ENCODE assay signal across 23 cellular contexts in the genomic region with DNA sequence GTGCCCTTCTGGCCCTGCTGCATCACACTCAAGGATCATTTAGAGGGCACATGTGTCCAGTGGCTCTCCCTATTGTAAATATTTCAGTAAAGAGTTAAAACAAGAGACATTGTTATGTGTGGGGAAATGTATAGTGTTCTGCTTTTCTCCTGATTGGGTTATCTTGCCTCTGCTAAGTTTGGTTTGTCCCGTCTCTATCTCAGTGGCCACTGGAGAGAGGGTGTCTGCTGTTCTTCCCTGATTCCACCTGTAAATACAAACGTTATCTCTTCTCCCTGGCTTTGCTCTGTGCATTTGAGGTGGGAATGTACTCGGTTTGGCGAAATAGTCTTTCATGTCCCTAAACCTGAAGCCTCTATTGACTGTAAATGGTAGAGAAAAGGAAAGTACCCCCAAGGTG. TPM values are rescaled to one million over a fixed set of nuclear protein-coding genes. Genes with fewer than 3 reads are reported as not detected.
A peak's percentile ranks its signal among the peaks of the same experiment; 100 is the strongest.
DNase-seq lines count a peak whose midpoint lies in the region.
"Had no signal": no experiment of that assay in that cellular context is flagged by ENCODE, and none has a peak within 500 bp of the region (broad histone marks: within the 10 kb centered on the region; RNA-seq: fewer than 3 reads in every experiment).

No MANE protein-coding gene starts in this region.

- POLR2A ChIA-PET in activated CD4-positive, alpha-beta memory T cell treated with anti-CD3 and anti-CD28 coated beads, Interleukin-2, amount 10 ng/mL, durations not matched to agents 7 days and 5 days (lab: Charles Lee): interaction anchor here (2.0 to 8.4 kb wide), 2 partner anchors 9 to 15 kb away, joined by 10 to 124 read pairs; partner anchors contain the start of gene ATF4

- peaks cover 53% of the 10 kb centered on the region for H3K79me1 ChIP-seq in mesenchymal stem cell (replicated peaks; ENCODE audit: low read length, poor library complexity, severe bottlenecking)

- H2AK5ac ChIP-seq in mesenchymal stem cell (ENCODE audit: low read length, severe bottlenecking): no peak overlapping the region

- H3K4me2 ChIP-seq in mesenchymal stem cell (ENCODE audit: low read length, poor library complexity, severe bottlenecking): no peak overlapping the region
- H3K4me2 ChIP-seq: GM23338 had no signal

- no peaks in the 10 kb centered on the region for H3K27me3 ChIP-seq in mesenchymal stem cell (ENCODE audit: control insufficient read depth in 1 of 2, insufficient read depth in 1 of 2, low read length in 2 of 2)

- no peak overlapping the region for H3K18ac ChIP-seq in mesenchymal stem cell (ENCODE audit: low read depth in 1 of 2, low read length in 2 of 2)

- WGBS in mesenchymal stem cell: 97% methylated on average over 4 of the region's 4 CpGs

- H3K4me1 ChIP-seq in mesenchymal stem cell (ENCODE audit: control insufficient read depth, insufficient read depth, low read depth, low read length): peaks cover 6% of the 10 kb centered on the region

- no peak overlapping the region for H3K14ac ChIP-seq in mesenchymal stem cell (ENCODE audit: low read length in 2 of 2)

- H3K27ac Mint-ChIP-seq in activated T-cell treated with anti-CD3 and anti-CD28 coated beads, Interleukin-2, amount 50 U/mL, for 24 hours: peak overlapping the region; percentile 83
- peak overlapping the region; percentile 55 for H3K27ac Mint-ChIP-seq in activated CD4-positive, alpha-beta memory T cell treated with anti-CD3 and anti-CD28 coated beads, Interleukin-2, amount 10 ng/mL, durations not matched to agents 7 days and 5 days
- H3K27ac Mint-ChIP-seq: B cell, GM23338 had no signal

- CTCF ChIA-PET in activated CD4-positive, alpha-beta memory T cell treated with anti-CD3 and anti-CD28 coated beads, Interleukin-2, amount 10 ng/mL, durations not matched to agents 7 days and 5 days (lab: Charles Lee): interaction anchor here (1.0 to 1.3 kb wide), 2 partner anchors 8 to 12 kb away, joined by 4 read pairs; no protein-coding TSS in a partner anchor

- H2BK12ac ChIP-seq in mesenchymal stem cell (ENCODE audit: low read length in 2 of 2): no peak overlapping the region

- no peak overlapping the region for H3K4me3 ChIP-seq in mesenchymal stem cell (ENCODE audit: insufficient read depth in 1 of 2, low read depth in 1 of 2, low read length in 2 of 2)
- H3K4me3 ChIP-seq: GM12878, GM23338 had no signal

- no peak overlapping the region for H3K4me3 Mint-ChIP-seq in activated T-cell treated with anti-CD3 and anti-CD28 coated beads, Interleukin-2, amount 50 U/mL, for 24 hours
- H3K4me3 Mint-ChIP-seq in activated CD4-positive, alpha-beta memory T cell treated with anti-CD3 and anti-CD28 coated beads, Interleukin-2, amount 10 ng/mL, durations not matched to agents 7 days and 5 days: no peak overlapping the region
- H3K4me3 Mint-ChIP-seq: B cell; CD4-positive, alpha-beta memory T cell; GM23338 had no signal

- no peak overlapping the region for H4K8ac ChIP-seq in mesenchymal stem cell (ENCODE audit: low read length)

- H3K9me3 ChIP-seq in mesenchymal stem cell (ENCODE audit: control insufficient read depth, low read length): no peaks in the 10 kb centered on the region

- H3K27ac ChIP-seq in mesenchymal stem cell (ENCODE audit: low read length, poor library complexity, severe bottlenecking): no peak overlapping the region

- H3K9me3 Mint-ChIP-seq in activated T-cell treated with anti-CD3 and anti-CD28 coated beads, Interleukin-2, amount 50 U/mL, for 24 hours: no peaks in the 10 kb centered on the region
- H3K9me3 Mint-ChIP-seq in activated CD4-positive, alpha-beta memory T cell treated with anti-CD3 and anti-CD28 coated beads, Interleukin-2, amount 10 ng/mL, durations not matched to agents 7 days and 5 days: no peaks in the 10 kb centered on the region
- H3K9me3 Mint-ChIP-seq: CD4-positive, alpha-beta memory T cell; GM23338 had no signal

- peaks cover 93% of the 10 kb centered on the region for H3K36me3 Mint-ChIP-seq in activated T-cell treated with anti-CD3 and anti-CD28 coated beads, Interleukin-2, amount 50 U/mL, for 24 hours (ENCODE audit: low read depth)
- H3K36me3 Mint-ChIP-seq in activated CD4-positive, alpha-beta memory T cell treated with anti-CD3 and anti-CD28 coated beads, Interleukin-2, amount 10 ng/mL, durations not matched to agents 7 days and 5 days (ENCODE audit: low read depth): peaks cover 76% of the 10 kb centered on the region

- no peak overlapping the region for H2AFZ ChIP-seq in mesenchymal stem cell (ENCODE audit: low read depth, low read length)
- H2AFZ ChIP-seq: GM23338 had no signal

- peaks cover 76 to 88% of the 10 kb centered on the region in 2 experiments for H3K36me3 ChIP-seq in mesenchymal stem cell (ENCODE audit: control insufficient read depth in 1 of 2, insufficient read depth in 2 of 2, low read depth in 1 of 2, low read length in 2 of 2)

- no peak for DNase-seq in activated T-cell treated with anti-CD3 and anti-CD28 coated beads, Interleukin-2, amount 50 U/mL, for 24 hours
- DNase-seq in activated T-cell treated with anti-CD3 and anti-CD28 coated beads for 4 hours: no peak
- no peak for DNase-seq in activated CD4-positive, alpha-beta memory T cell treated with anti-CD3 and anti-CD28 coated beads, Interleukin-2, amount 10 ng/mL, durations not matched to agents 7 days and 5 days
- DNase-seq in mesenchymal stem cell: no peak
- DNase-seq in NCI-H2081 treated with DMSO at 0.1 percent for 48 hours (lab: John Stamatoyannopoulos, UW): no peak
- DNase-seq in inferior parietal cortex (ENCODE audit: extremely low spot score): no peak
- no peak for DNase-seq in NCI-H1930 (lab: John Stamatoyannopoulos, UW)
- DNase-seq: Calu3; CD4-positive, alpha-beta memory T cell; DMS53; EL; HCEC 1CT; KBM-7; MV-4-11; NCI-H187; NCI-H226; NCI-H524; PC-3; RPMI8226; SHP77 treated with DMSO at 0.1 percent for 48 hours had no signal

- H2BK120ac ChIP-seq in mesenchymal stem cell (ENCODE audit: low read depth, low read length): no peak overlapping the region

- no peak overlapping the region for H2BK15ac ChIP-seq in mesenchymal stem cell (ENCODE audit: low read depth, poor library complexity, severe bottlenecking)

- no peak overlapping the region for H2BK5ac ChIP-seq in mesenchymal stem cell (ENCODE audit: low read depth, low read length, poor library complexity, severe bottlenecking)

- no peaks in the 10 kb centered on the region for H3K27me3 Mint-ChIP-seq in activated T-cell treated with anti-CD3 and anti-CD28 coated beads, Interleukin-2, amount 50 U/mL, for 24 hours
- H3K27me3 Mint-ChIP-seq in activated CD4-positive, alpha-beta memory T cell treated with anti-CD3 and anti-CD28 coated beads, Interleukin-2, amount 10 ng/mL, durations not matched to agents 7 days and 5 days: no peaks in the 10 kb centered on the region
- H3K27me3 Mint-ChIP-seq: B cell; CD4-positive, alpha-beta memory T cell had no signal

- no peak overlapping the region for H3K23ac ChIP-seq in mesenchymal stem cell (ENCODE audit: low read length in 2 of 2)

- H3K9ac ChIP-seq in mesenchymal stem cell (ENCODE audit: low read length): peak overlapping the region; percentile 35

- no peak overlapping the region for H3K4ac ChIP-seq in mesenchymal stem cell (ENCODE audit: low read depth in 1 of 2, low read length in 2 of 2)

- H4K91ac ChIP-seq in mesenchymal stem cell (ENCODE audit: low read length): no peak overlapping the region

- peaks cover 48% of the 10 kb centered on the region for H3K4me1 Mint-ChIP-seq in activated T-cell treated with anti-CD3 and anti-CD28 coated beads, Interleukin-2, amount 50 U/mL, for 24 hours (ENCODE audit: low read depth)
- H3K4me1 Mint-ChIP-seq in activated CD4-positive, alpha-beta memory T cell treated with anti-CD3 and anti-CD28 coated beads, Interleukin-2, amount 10 ng/mL, durations not matched to agents 7 days and 5 days: peaks cover 40% of the 10 kb centered on the region

RNA-seq across cellular contexts. Expression of gene MIEF1, which starts 6.3 kb away (rescaled TPM):
- 10 to 100 TPM; 32.4 to 32.6 TPM for total RNA-seq in activated CD4-positive, alpha-beta memory T cell treated with anti-CD3 and anti-CD28 coated beads, Interleukin-2, amount 10 ng/mL, durations not matched to agents 7 days and 5 days
- 19.0 TPM for polyA plus RNA-seq in mesenchymal stem cell (2013, experiment 1 of 2)
- 19.9 TPM for polyA plus RNA-seq in mesenchymal stem cell (2013, experiment 2 of 2)

RNA-seq across cellular contexts. Expression of gene ATF4, which starts 12.0 kb away (rescaled TPM):
- total RNA-seq in activated CD4-positive, alpha-beta memory T cell treated with anti-CD3 and anti-CD28 coated beads, Interleukin-2, amount 10 ng/mL, durations not matched to agents 7 days and 5 days: 100 to 1,000 TPM; 456 to 460 TPM
- polyA plus RNA-seq in mesenchymal stem cell (2013, experiment 1 of 2): 513 TPM
- polyA plus RNA-seq in mesenchymal stem cell (2013, experiment 2 of 2): 503 TPM

RNA-seq across cellular contexts. Expression of gene RPS19BP1, which starts 24.2 kb away (rescaled TPM):
- total RNA-seq in activated CD4-positive, alpha-beta memory T cell treated with anti-CD3 and anti-CD28 coated beads, Interleukin-2, amount 10 ng/mL, durations not matched to agents 7 days and 5 days: 10 to 100 TPM; 54.3 to 60.7 TPM
- polyA plus RNA-seq in mesenchymal stem cell (2013, experiment 1 of 2): 59.9 TPM
- polyA plus RNA-seq in mesenchymal stem cell (2013, experiment 2 of 2): 59.6 TPM

RNA-seq across cellular contexts. Expression of gene MGAT3, which starts 51.6 kb away (rescaled TPM):
- total RNA-seq in activated CD4-positive, alpha-beta memory T cell treated with anti-CD3 and anti-CD28 coated beads, Interleukin-2, amount 10 ng/mL, durations not matched to agents 7 days and 5 days: under 1 TPM; 0.55 to 0.83 TPM
- polyA plus RNA-seq in mesenchymal stem cell (2013, experiment 1 of 2): 2.1 TPM
- polyA plus RNA-seq in mesenchymal stem cell (2013, experiment 2 of 2): 2.0 TPM
- total RNA-seq: PC-3 had no signal
- polyA plus RNA-seq: CD4-positive, alpha-beta memory T cell had no signal
